10 cellular contexts compared by ENCODE assay signal in genomic region chr2:207156451-207157161, GRCh38. TPM values are rescaled to one million over a fixed set of nuclear protein-coding genes. Genes with fewer than 3 reads are reported as not detected.
DNase-seq lines count a peak whose midpoint lies in the region; ATAC-seq lines count a peak whose summit lies in the region.
"Had no signal": no experiment of that assay in that cellular context is flagged by ENCODE, and none has a peak within 500 bp of the region (broad histone marks: within the 10 kb centered on the region; RNA-seq: fewer than 3 reads in every experiment).

No MANE protein-coding gene starts in this region.

- ATAC-seq in activated CD4-positive, alpha-beta T cell treated with anti-CD3 and anti-CD28 coated beads for 36 hours: peak; percentile 83
- ATAC-seq in HG02852 (IDR thresholded peaks at IDR 0.05; ENCODE audit: unreplicated experiment): peak; percentile 69
- peak; percentile 86 to 94 for ATAC-seq in activated naive CD4-positive, alpha-beta T cell treated with anti-CD3 and anti-CD28 coated beads, Interleukin-2, amount 50 U/mL, for 72 hours
- ATAC-seq: left colon had no signal

- H3K9me3 ChIP-seq in skeletal muscle satellite cell (replicated peaks; ENCODE audit: low read length): no peaks in the 10 kb centered on the region

- H3K9me3 Mint-ChIP-seq in activated CD4-positive, alpha-beta T cell treated with anti-CD3 and anti-CD28 coated beads for 36 hours (ENCODE audit: low read depth): no peaks in the 10 kb centered on the region
- peaks cover 0 to 4% of the 10 kb centered on the region in 2 donors for H3K9me3 Mint-ChIP-seq in activated naive CD4-positive, alpha-beta T cell treated with anti-CD3 and anti-CD28 coated beads, Interleukin-2, amount 50 U/mL, for 72 hours
- H3K9me3 Mint-ChIP-seq: H9 had no signal

- POLR2A ChIA-PET in activated CD4-positive, alpha-beta T cell treated with anti-CD3 and anti-CD28 coated beads for 36 hours (lab: Charles Lee): interaction anchor here (0.7 to 1.3 kb wide), 6 partner anchors 9 to 176 kb away, joined by 3 to 11 read pairs (median 6); partner anchors contain the start of gene KLF7

- intact Hi-C loops in activated CD4-positive, alpha-beta T cell treated with anti-CD3 and anti-CD28 coated beads for 36 hours (cut with DNase I, micrococcal nuclease): loop anchor here (1.0 to 5.0 kb wide), 7 partner anchors 10 to 86 kb away; no protein-coding TSS in a partner anchor

- H3K27ac Mint-ChIP-seq in activated CD4-positive, alpha-beta T cell treated with anti-CD3 and anti-CD28 coated beads for 36 hours: peak overlapping the region; percentile 8
- H3K27ac Mint-ChIP-seq in activated naive CD4-positive, alpha-beta T cell treated with anti-CD3 and anti-CD28 coated beads, Interleukin-2, amount 50 U/mL, for 72 hours: peak overlapping the region; percentile 18 to 50

- H3K4me1 ChIP-seq in skeletal muscle satellite cell (ENCODE audit: control insufficient read depth, insufficient read depth, low read length): peaks cover 91% of the 10 kb centered on the region

- H3K36me3 Mint-ChIP-seq in activated CD4-positive, alpha-beta T cell treated with anti-CD3 and anti-CD28 coated beads for 36 hours (ENCODE audit: low read depth): peaks cover 6% of the 10 kb centered on the region
- H3K36me3 Mint-ChIP-seq in activated naive CD4-positive, alpha-beta T cell treated with anti-CD3 and anti-CD28 coated beads, Interleukin-2, amount 50 U/mL, for 72 hours: peaks cover 0 to 12% of the 10 kb centered on the region in 2 donors

- no peak overlapping the region for H3K9ac ChIP-seq in skeletal muscle satellite cell (ENCODE audit: low read depth, low read length)

- DNase-seq in activated CD4-positive, alpha-beta T cell treated with anti-CD3 and anti-CD28 coated beads for 36 hours: peak; percentile 65
- DNase-seq in activated CD4-positive, alpha-beta T cell treated with anti-CD3 and anti-CD28 coated beads for 1 hour: no peak
- DNase-seq in activated naive CD4-positive, alpha-beta T cell treated with anti-CD3 and anti-CD28 coated beads, Interleukin-2, amount 50 U/mL, for 72 hours (ENCODE audit: low spot score in 2 of 2): peak in 1 of 2 donors; percentile 37
- no peak for DNase-seq in middle frontal gyrus (ENCODE audit: extremely low spot score, low spot score)
- no peak for DNase-seq in SW 1271 (lab: John Stamatoyannopoulos, UW)
- no peak for DNase-seq in NCI-H2171 treated with DMSO at 0.1 percent for 48 hours (lab: John Stamatoyannopoulos, UW)
- DNase-seq: H9, left colon had no signal

- CTCF ChIA-PET in activated CD4-positive, alpha-beta T cell treated with anti-CD3 and anti-CD28 coated beads for 36 hours (lab: Charles Lee): interaction anchor here (0.5 to 2.4 kb wide), 10 partner anchors 8 to 1293 kb away, joined by 3 to 13 read pairs (median 4); no protein-coding TSS in a partner anchor

- H3K27me3 ChIP-seq in skeletal muscle satellite cell (ENCODE audit: control insufficient read depth, insufficient read depth, low read length): no peaks in the 10 kb centered on the region

- peak overlapping the region; percentile 22 for H3K4me2 ChIP-seq in skeletal muscle satellite cell (ENCODE audit: low read length)

- no peak overlapping the region for H3K4me3 ChIP-seq in skeletal muscle satellite cell (ENCODE audit: low read length)

- peaks cover 79% of the 10 kb centered on the region for H3K4me1 Mint-ChIP-seq in activated CD4-positive, alpha-beta T cell treated with anti-CD3 and anti-CD28 coated beads for 36 hours

- H3K4me3 Mint-ChIP-seq in activated CD4-positive, alpha-beta T cell treated with anti-CD3 and anti-CD28 coated beads for 36 hours: no peak overlapping the region
- H3K4me3 Mint-ChIP-seq: H9 had no signal

- H3K36me3 ChIP-seq in skeletal muscle satellite cell (ENCODE audit: insufficient read depth, low read length): peaks cover 28% of the 10 kb centered on the region

- no peaks in the 10 kb centered on the region for H3K27me3 Mint-ChIP-seq in activated CD4-positive, alpha-beta T cell treated with anti-CD3 and anti-CD28 coated beads for 36 hours

RNA-seq across cellular contexts. Expression of gene KLF7, which starts 9.1 kb away (rescaled TPM):
- total RNA-seq in activated CD4-positive, alpha-beta T cell treated with anti-CD3 and anti-CD28 coated beads for 36 hours: 10 to 100 TPM; 21.9 to 32.7 TPM
- total RNA-seq in activated naive CD4-positive, alpha-beta T cell treated with anti-CD3 and anti-CD28 coated beads, Interleukin-2, amount 50 U/mL, for 72 hours: 10 to 100 TPM; 26.8 to 28.7 TPM
- total RNA-seq in skeletal muscle satellite cell (2012; rRNA removed): 23.1 and 25.1 TPM in 2 replicates
